Comparison of ENCODE assay signal across 1 cellular context in the genomic region with DNA sequence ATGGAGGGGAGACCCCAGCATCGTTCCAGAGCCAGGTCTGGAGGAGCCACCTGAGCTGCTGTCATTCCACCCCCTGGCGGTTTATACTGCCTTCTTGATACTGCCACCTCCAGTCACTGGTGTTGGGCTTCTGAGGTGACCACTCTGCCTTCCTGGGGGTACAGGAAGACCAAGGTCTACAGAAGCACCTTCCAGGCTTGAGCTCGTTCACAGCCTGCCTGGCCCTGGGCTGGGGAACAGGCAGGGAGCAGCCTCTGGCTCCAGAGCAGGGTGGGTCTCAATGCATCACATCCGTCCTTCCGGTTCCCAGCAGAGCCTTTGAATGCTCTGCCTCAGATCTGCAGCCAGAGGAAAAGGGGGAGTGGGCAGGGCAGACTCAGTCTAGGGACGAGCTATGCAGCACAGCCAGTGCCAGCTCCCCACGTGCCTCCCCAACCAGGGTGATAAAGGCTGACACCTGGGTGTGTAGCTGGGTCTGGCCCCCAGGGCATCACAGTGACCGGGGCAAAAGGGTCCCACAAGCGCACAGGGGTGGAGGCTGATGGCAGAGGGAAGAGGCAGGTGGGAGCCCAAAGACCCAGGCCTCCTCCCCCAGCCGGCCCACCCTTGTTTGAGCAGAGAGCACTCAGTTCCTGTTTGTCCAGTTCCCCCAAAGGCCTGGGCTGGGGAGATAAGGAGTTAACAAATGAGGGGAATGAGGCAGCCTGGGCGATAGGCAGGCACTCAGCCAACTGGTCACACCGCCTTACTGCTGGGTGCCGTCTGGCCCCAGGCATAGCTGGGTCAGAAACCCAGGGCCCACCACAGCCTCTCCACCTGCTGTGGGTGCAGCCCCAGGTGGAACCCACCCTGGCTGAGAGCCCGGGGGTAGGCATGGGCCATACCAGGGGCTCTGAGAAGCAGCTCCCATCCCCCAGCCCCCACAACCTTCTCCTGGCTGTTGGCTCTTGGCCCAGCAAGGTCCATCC.
TF ChIP-seq lines count a peak whose summit lies in the region.

No MANE protein-coding gene starts in this region.

TF ChIP-seq in K562, 482 proteins besides CTCF, POLR2A, EP300 and RAD21 (continued from another document and continues in another):
- TF ChIP-seq, protein P1, sequence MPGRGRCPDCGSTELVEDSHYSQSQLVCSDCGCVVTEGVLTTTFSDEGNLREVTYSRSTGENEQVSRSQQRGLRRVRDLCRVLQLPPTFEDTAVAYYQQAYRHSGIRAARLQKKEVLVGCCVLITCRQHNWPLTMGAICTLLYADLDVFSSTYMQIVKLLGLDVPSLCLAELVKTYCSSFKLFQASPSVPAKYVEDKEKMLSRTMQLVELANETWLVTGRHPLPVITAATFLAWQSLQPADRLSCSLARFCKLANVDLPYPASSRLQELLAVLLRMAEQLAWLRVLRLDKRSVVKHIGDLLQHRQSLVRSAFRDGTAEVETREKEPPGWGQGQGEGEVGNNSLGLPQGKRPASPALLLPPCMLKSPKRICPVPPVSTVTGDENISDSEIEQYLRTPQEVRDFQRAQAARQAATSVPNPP (IDR thresholded peaks at IDR 0.05; ENCODE audit: borderline replicate concordance, insufficient read depth, insufficient read length): no peak
- TF ChIP-seq, protein P2, sequence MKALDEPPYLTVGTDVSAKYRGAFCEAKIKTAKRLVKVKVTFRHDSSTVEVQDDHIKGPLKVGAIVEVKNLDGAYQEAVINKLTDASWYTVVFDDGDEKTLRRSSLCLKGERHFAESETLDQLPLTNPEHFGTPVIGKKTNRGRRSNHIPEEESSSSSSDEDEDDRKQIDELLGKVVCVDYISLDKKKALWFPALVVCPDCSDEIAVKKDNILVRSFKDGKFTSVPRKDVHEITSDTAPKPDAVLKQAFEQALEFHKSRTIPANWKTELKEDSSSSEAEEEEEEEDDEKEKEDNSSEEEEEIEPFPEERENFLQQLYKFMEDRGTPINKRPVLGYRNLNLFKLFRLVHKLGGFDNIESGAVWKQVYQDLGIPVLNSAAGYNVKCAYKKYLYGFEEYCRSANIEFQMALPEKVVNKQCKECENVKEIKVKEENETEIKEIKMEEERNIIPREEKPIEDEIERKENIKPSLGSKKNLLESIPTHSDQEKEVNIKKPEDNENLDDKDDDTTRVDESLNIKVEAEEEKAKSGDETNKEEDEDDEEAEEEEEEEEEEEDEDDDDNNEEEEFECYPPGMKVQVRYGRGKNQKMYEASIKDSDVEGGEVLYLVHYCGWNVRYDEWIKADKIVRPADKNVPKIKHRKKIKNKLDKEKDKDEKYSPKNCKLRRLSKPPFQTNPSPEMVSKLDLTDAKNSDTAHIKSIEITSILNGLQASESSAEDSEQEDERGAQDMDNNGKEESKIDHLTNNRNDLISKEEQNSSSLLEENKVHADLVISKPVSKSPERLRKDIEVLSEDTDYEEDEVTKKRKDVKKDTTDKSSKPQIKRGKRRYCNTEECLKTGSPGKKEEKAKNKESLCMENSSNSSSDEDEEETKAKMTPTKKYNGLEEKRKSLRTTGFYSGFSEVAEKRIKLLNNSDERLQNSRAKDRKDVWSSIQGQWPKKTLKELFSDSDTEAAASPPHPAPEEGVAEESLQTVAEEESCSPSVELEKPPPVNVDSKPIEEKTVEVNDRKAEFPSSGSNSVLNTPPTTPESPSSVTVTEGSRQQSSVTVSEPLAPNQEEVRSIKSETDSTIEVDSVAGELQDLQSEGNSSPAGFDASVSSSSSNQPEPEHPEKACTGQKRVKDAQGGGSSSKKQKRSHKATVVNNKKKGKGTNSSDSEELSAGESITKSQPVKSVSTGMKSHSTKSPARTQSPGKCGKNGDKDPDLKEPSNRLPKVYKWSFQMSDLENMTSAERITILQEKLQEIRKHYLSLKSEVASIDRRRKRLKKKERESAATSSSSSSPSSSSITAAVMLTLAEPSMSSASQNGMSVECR (CRISPR knock-in tag; IDR thresholded peaks at IDR 0.05): no peak
- TF ChIP-seq RCOR1 (IDR thresholded peaks at IDR 0.05; ENCODE audit: borderline replicate concordance in 1 of 2, low read depth in 2 of 2, low read length in 2 of 2): peak in 1 of 2 experiments; percentile 67; a peak in 1 of 4 replicates
- no peak for TF ChIP-seq ZFPM2 (CRISPR knock-in tag; IDR thresholded peaks at IDR 0.05)
- no peak for TF ChIP-seq PHTF2 (CRISPR knock-in tag; IDR thresholded peaks at IDR 0.05)
- TF ChIP-seq ZNF24 (IDR thresholded peaks at IDR 0.05): no peak
- TF ChIP-seq SRSF1 (IDR thresholded peaks at IDR 0.05; ENCODE audit: low read depth, low read length): no peak
- TF ChIP-seq, protein P3, sequence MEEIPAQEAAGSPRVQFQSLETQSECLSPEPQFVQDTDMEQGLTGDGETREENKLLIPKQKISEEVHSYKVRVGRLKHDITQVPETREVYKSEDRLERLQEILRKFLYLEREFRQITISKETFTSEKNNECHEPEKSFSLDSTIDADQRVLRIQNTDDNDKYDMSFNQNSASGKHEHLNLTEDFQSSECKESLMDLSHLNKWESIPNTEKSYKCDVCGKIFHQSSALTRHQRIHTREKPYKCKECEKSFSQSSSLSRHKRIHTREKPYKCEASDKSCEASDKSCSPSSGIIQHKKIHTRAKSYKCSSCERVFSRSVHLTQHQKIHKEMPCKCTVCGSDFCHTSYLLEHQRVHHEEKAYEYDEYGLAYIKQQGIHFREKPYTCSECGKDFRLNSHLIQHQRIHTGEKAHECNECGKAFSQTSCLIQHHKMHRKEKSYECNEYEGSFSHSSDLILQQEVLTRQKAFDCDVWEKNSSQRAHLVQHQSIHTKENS (CRISPR knock-in tag; IDR thresholded peaks at IDR 0.05): no peak
- TF ChIP-seq YBX1 (IDR thresholded peaks at IDR 0.05): no peak
- 0 out of 2 replicates have a peak, but pooled peaks have one; percentile 40 for TF ChIP-seq FOXA1 (IDR thresholded peaks at IDR 0.05; ENCODE audit: borderline replicate concordance)
- TF ChIP-seq, protein P4, sequence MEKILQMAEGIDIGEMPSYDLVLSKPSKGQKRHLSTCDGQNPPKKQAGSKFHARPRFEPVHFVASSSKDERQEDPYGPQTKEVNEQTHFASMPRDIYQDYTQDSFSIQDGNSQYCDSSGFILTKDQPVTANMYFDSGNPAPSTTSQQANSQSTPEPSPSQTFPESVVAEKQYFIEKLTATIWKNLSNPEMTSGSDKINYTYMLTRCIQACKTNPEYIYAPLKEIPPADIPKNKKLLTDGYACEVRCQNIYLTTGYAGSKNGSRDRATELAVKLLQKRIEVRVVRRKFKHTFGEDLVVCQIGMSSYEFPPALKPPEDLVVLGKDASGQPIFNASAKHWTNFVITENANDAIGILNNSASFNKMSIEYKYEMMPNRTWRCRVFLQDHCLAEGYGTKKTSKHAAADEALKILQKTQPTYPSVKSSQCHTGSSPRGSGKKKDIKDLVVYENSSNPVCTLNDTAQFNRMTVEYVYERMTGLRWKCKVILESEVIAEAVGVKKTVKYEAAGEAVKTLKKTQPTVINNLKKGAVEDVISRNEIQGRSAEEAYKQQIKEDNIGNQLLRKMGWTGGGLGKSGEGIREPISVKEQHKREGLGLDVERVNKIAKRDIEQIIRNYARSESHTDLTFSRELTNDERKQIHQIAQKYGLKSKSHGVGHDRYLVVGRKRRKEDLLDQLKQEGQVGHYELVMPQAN (IDR thresholded peaks at IDR 0.05; ENCODE audit: borderline replicate concordance): no peak
- no peak for TF ChIP-seq SNIP1 (IDR thresholded peaks at IDR 0.05; ENCODE audit: low read depth)
- TF ChIP-seq ZNF316 (IDR thresholded peaks at IDR 0.05): no peak
- TF ChIP-seq, protein P5, sequence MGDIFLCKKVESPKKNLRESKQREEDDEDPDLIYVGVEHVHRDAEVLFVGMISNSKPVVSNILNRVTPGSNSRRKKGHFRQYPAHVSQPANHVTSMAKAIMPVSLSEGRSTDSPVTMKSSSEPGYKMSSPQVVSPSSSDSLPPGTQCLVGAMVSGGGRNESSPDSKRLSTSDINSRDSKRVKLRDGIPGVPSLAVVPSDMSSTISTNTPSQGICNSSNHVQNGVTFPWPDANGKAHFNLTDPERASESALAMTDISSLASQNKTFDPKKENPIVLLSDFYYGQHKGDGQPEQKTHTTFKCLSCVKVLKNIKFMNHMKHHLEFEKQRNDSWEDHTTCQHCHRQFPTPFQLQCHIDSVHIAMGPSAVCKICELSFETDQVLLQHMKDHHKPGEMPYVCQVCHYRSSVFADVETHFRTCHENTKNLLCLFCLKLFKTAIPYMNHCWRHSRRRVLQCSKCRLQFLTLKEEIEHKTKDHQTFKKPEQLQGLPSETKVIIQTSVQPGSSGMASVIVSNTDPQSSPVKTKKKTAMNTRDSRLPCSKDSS (IDR thresholded peaks at IDR 0.05; ENCODE audit: low read depth, partially characterized antibody): no peak
- no peak for TF ChIP-seq NFIX (CRISPR knock-in tag; IDR thresholded peaks at IDR 0.05; ENCODE audit: low read depth)
- peak; percentile 74; the same call in 1 of the 2 replicates for TF ChIP-seq ZKSCAN8 (CRISPR knock-in tag; IDR thresholded peaks at IDR 0.05)
- TF ChIP-seq PHB2 (IDR thresholded peaks at IDR 0.05; ENCODE audit: low read depth): peak; percentile 54
- TF ChIP-seq, protein P6, sequence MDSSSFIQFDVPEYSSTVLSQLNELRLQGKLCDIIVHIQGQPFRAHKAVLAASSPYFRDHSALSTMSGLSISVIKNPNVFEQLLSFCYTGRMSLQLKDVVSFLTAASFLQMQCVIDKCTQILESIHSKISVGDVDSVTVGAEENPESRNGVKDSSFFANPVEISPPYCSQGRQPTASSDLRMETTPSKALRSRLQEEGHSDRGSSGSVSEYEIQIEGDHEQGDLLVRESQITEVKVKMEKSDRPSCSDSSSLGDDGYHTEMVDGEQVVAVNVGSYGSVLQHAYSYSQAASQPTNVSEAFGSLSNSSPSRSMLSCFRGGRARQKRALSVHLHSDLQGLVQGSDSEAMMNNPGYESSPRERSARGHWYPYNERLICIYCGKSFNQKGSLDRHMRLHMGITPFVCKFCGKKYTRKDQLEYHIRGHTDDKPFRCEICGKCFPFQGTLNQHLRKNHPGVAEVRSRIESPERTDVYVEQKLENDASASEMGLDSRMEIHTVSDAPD (CRISPR knock-in tag; IDR thresholded peaks at IDR 0.05): no peak
- no peak for TF ChIP-seq ZNF134 (CRISPR knock-in tag; conservative IDR thresholded peaks at IDR 0.05)
- TF ChIP-seq, protein P7, sequence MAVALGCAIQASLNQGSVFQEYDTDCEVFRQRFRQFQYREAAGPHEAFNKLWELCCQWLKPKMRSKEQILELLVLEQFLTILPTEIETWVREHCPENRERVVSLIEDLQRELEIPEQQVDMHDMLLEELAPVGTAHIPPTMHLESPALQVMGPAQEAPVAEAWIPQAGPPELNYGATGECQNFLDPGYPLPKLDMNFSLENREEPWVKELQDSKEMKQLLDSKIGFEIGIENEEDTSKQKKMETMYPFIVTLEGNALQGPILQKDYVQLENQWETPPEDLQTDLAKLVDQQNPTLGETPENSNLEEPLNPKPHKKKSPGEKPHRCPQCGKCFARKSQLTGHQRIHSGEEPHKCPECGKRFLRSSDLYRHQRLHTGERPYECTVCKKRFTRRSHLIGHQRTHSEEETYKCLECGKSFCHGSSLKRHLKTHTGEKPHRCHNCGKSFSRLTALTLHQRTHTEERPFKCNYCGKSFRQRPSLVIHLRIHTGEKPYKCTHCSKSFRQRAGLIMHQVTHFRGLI (CRISPR knock-in tag; IDR thresholded peaks at IDR 0.05): no peak
- TF ChIP-seq HCFC1 (IDR thresholded peaks at IDR 0.05; ENCODE audit: low read depth, low read length): no peak
- no peak for TF ChIP-seq GTF2F1 (IDR thresholded peaks at IDR 0.05; ENCODE audit: low read depth, low read length)
- TF ChIP-seq, protein P8, sequence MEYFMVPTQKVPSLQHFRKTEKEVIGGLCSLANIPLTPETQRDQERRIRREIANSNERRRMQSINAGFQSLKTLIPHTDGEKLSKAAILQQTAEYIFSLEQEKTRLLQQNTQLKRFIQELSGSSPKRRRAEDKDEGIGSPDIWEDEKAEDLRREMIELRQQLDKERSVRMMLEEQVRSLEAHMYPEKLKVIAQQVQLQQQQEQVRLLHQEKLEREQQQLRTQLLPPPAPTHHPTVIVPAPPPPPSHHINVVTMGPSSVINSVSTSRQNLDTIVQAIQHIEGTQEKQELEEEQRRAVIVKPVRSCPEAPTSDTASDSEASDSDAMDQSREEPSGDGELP (CRISPR knock-in tag; IDR thresholded peaks at IDR 0.05; ENCODE audit: borderline replicate concordance): peak; percentile 74
- TF ChIP-seq, protein P9, sequence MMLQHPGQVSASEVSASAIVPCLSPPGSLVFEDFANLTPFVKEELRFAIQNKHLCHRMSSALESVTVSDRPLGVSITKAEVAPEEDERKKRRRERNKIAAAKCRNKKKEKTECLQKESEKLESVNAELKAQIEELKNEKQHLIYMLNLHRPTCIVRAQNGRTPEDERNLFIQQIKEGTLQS (IDR thresholded peaks at IDR 0.05): no peak; the same call in 1 of the 2 replicates
- TF ChIP-seq, protein P9 (CRISPR knock-in tag; conservative IDR thresholded peaks at IDR 0.05): no peak
- no peak for TF ChIP-seq ZC3H8 (IDR thresholded peaks at IDR 0.05)
- TF ChIP-seq, protein P10, sequence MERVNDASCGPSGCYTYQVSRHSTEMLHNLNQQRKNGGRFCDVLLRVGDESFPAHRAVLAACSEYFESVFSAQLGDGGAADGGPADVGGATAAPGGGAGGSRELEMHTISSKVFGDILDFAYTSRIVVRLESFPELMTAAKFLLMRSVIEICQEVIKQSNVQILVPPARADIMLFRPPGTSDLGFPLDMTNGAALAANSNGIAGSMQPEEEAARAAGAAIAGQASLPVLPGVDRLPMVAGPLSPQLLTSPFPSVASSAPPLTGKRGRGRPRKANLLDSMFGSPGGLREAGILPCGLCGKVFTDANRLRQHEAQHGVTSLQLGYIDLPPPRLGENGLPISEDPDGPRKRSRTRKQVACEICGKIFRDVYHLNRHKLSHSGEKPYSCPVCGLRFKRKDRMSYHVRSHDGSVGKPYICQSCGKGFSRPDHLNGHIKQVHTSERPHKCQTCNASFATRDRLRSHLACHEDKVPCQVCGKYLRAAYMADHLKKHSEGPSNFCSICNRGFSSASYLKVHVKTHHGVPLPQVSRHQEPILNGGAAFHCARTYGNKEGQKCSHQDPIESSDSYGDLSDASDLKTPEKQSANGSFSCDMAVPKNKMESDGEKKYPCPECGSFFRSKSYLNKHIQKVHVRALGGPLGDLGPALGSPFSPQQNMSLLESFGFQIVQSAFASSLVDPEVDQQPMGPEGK (CRISPR knock-in tag; IDR thresholded peaks at IDR 0.05; ENCODE audit: borderline replicate concordance): no peak
- peak; percentile 67 for TF ChIP-seq SUPT5H (IDR thresholded peaks at IDR 0.05)
- TF ChIP-seq HNRNPLL (IDR thresholded peaks at IDR 0.05; ENCODE audit: low read depth, low read length, poor library complexity, severe bottlenecking): no peak
- no peak for TF ChIP-seq ZNF561 (CRISPR knock-in tag; conservative IDR thresholded peaks at IDR 0.05)
- peak; percentile 85 for TF ChIP-seq POLR2AphosphoS5 (IDR thresholded peaks at IDR 0.05; ENCODE audit: control insufficient read depth, insufficient read depth, low read depth, low read length)
- peak; percentile 79 for TF ChIP-seq ZNF175 (CRISPR knock-in tag; IDR thresholded peaks at IDR 0.05; ENCODE audit: low read depth)
- no peak for TF ChIP-seq ZNF57 (CRISPR knock-in tag; IDR thresholded peaks at IDR 0.05)
- TF ChIP-seq GABPB2 (CRISPR knock-in tag; conservative IDR thresholded peaks at IDR 0.05): no peak
